Comparison of ENCODE assay signal across 10 cellular contexts in the genomic region with DNA sequence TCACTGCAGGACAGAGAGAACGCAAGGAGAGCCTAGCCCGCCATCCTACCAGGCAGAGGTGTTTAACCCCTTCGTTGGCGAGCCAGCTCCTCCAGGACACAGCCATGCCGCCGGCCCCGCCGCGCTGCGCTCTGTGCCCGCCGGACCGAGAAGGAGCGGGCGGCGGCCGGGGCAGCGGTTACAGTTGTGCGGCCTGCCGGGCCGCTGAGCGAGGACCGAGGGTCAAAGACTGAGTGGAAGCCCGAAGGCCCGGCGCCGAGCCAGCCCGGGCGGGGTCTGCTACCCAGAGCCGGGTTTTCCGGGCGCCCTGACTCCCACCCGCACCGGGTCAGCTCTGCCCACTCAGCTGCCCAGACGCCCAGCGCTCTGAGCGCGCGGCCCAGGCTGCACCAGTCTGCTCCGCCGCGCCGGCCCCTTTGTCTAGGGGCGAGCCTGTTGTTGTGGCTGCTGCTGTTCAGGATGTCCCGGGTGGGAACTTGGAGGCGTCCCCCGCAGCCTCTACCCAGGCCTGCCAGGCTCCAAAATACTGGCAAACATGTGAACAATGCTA. TPM values are rescaled to one million over a fixed set of nuclear protein-coding genes. Genes with fewer than 3 reads are reported as not detected.
DNase-seq lines count a peak whose midpoint lies in the region; ATAC-seq, FAIRE-seq and TF ChIP-seq lines count a peak whose summit lies in the region.
"Had no signal": no experiment of that assay in that cellular context is flagged by ENCODE, and none has a peak within 500 bp of the region (broad histone marks: within the 10 kb centered on the region; RNA-seq: fewer than 3 reads in every experiment).

TSS of gene NOX4 (minus strand) at position 235 of the 550 bp plus-strand sequence. CDS start at position 106, 129 bp downstream.

- CTCF ChIA-PET in endothelial cell of umbilical vein (lab: Charles Lee) = interaction anchor here (0.8 to 1.6 kb wide), 3 partner anchors 8 to 123 kb away, joined by 4 to 5 read pairs (median 4); no protein-coding TSS in a partner anchor
- CTCF ChIA-PET in PC-3 (lab: Charles Lee) = no interaction called here

- H3K4me3 ChIP-seq in endothelial cell of umbilical vein (replicated peaks in 1 of 3; ENCODE audit: insufficient read depth in 1 of 3, low read depth in 1 of 3, low read length in 3 of 3) (peak within 1 kb of the TSS; percentile 54 to 98 (median 96)), right lobe of liver (peak within 1 kb of the TSS in 2 of 3 donors; percentile 32 to 37), PC-3 (ENCODE audit: low read length) (no peak within 1 kb of the TSS)

- no peaks in the 10 kb centered on the region for H3K9me1 ChIP-seq in endothelial cell of umbilical vein (replicated peaks; ENCODE audit: control insufficient read depth, extremely low read depth, insufficient read depth, low read length)

- intact Hi-C loops in endothelial cell of umbilical vein (cut with micrococcal nuclease) (loop anchor here (1.0 kb wide), 3 partner anchors 111 to 153 kb away; no protein-coding TSS in a partner anchor), right lobe of liver (cut with DNase I) (no loop called here), PC-3 (cut with micrococcal nuclease) (no loop called here)

- ATAC-seq in right lobe of liver (peak; percentile 71 to 83 (median 80)), GM18909 (IDR thresholded peaks at IDR 0.05; ENCODE audit: poor library complexity, unreplicated experiment) (no peak), PC-3 (no peak)

- peak within 1 kb of the TSS; percentile 97 for H3K9ac ChIP-seq in endothelial cell of umbilical vein (replicated peaks; ENCODE audit: extremely low read depth, insufficient read depth, low read length)
- no peak within 1 kb of the TSS for H3K9ac ChIP-seq in PC-3 (ENCODE audit: low read length)

- H3K9me2 ChIP-seq in PC-3 (replicated peaks; ENCODE audit: low read length) = no peaks in the 10 kb centered on the region

- dilution Hi-C loops in endothelial cell of umbilical vein (cut with MboI; ENCODE audit: extremely low pct_ligation_motif_present, low sequenced_read_pairs) = no loop called here

- BruUV-seq in endothelial cell of umbilical vein (replicated peaks; lab: Mats Ljungman, UMichigan) (no TSS peak), PC-3 (replicated peaks; lab: Mats Ljungman, UMichigan) (no TSS peak)

- H3K9me3 ChIP-seq in endothelial cell of umbilical vein (replicated peaks; ENCODE audit: control insufficient read depth, insufficient read depth, low read length) = no peaks in the 10 kb centered on the region
- no peaks in the 10 kb centered on the region for H3K9me3 ChIP-seq in right lobe of liver
- H3K9me3 ChIP-seq in PC-3 (ENCODE audit: low read length) = no peaks in the 10 kb centered on the region

- H2AFZ ChIP-seq in endothelial cell of umbilical vein (ENCODE audit: low read depth, low read length) (peak within 1 kb of the TSS; percentile 52), PC-3 (ENCODE audit: low read length) (no peak within 1 kb of the TSS)

- no peaks in the 10 kb centered on the region for H3K27me3 ChIP-seq in endothelial cell of umbilical vein (ENCODE audit: control insufficient read depth in 2 of 2, insufficient read depth in 2 of 2, low read length in 2 of 2)
- H3K27me3 ChIP-seq in right lobe of liver = no peaks in the 10 kb centered on the region
- peaks cover 48% of the 10 kb centered on the region for H3K27me3 ChIP-seq in PC-3 (ENCODE audit: low read length)

- H3K4me1 ChIP-seq in endothelial cell of umbilical vein (ENCODE audit: control insufficient read depth, extremely low read depth, insufficient read depth, low read length) = peaks cover 34% of the 10 kb centered on the region
- H3K4me1 ChIP-seq in right lobe of liver = peaks cover 0 to 4% (median 0%) of the 10 kb centered on the region in 4 donors
- no peaks in the 10 kb centered on the region for H3K4me1 ChIP-seq in PC-3 (ENCODE audit: insufficient read depth, low read length)

- TF ChIP-seq CTCF in endothelial cell of umbilical vein (IDR thresholded peaks at IDR 0.05; ENCODE audit: extremely low read depth in 1 of 2, insufficient read depth in 1 of 2, low read depth in 1 of 2, low read length in 2 of 2) (no peak), right lobe of liver (IDR thresholded peaks at IDR 0.05) (no peak), subcutaneous adipose tissue (IDR thresholded peaks at IDR 0.05; ENCODE audit: low read depth) (no peak), PC-3 (conservative IDR thresholded peaks at IDR 0.05; ENCODE audit: low read depth, low read length) (no peak)

- POLR2A ChIA-PET in endothelial cell of umbilical vein (lab: Charles Lee) = interaction anchor here (1.0 kb wide), 1 partner anchor 86 kb away, joined by 3 read pairs; no protein-coding TSS in a partner anchor
- POLR2A ChIA-PET in PC-3 (lab: Charles Lee; ENCODE audit: unreplicated experiment) = interaction anchor here (0.6 kb wide), 1 partner anchor 1402 kb away, joined by 3 read pairs; no protein-coding TSS in a partner anchor

- TF ChIP-seq POLR2A in endothelial cell of umbilical vein (IDR thresholded peaks at IDR 0.05; ENCODE audit: low read depth, low read length) = peak; percentile 96
- no peak for TF ChIP-seq POLR2A in right lobe of liver (IDR thresholded peaks at IDR 0.05)

- FAIRE-seq in endothelial cell of umbilical vein (lab: Jason Lieb, UNC) = peak; percentile 52
- FAIRE-seq: H54, islet of Langerhans had no signal

- H3K79me2 ChIP-seq in endothelial cell of umbilical vein (ENCODE audit: control insufficient read depth, insufficient read depth, low read length) (peaks cover 35% of the 10 kb centered on the region), PC-3 (ENCODE audit: low read length) (no peaks in the 10 kb centered on the region)

- H4K20me1 ChIP-seq in endothelial cell of umbilical vein (replicated peaks; ENCODE audit: control insufficient read depth, extremely low read depth, insufficient read depth, low read length) = no peaks in the 10 kb centered on the region
- no peaks in the 10 kb centered on the region for H4K20me1 ChIP-seq in PC-3 (ENCODE audit: low read length)

- WGBS in right lobe of liver (ENCODE audit: insufficient coverage, low coverage, low lambda C conversion rate, missing lambda C conversion rate) = 0% methylated on average over 3 of the region's 47 CpGs

- no peaks in the 10 kb centered on the region for H3F3A ChIP-seq in PC-3 (ENCODE audit: low read length, unreplicated experiment)

- peak; percentile 1 for DNase-seq in LHCN-M2 (ENCODE audit: low read depth)
- peak; percentile 89 for DNase-seq in endothelial cell of umbilical vein (ENCODE audit: low read depth, low spot score)
- peak; percentile 36 to 53 (median 46) for DNase-seq in right lobe of liver
- DNase-seq in epidermal melanocyte (ENCODE audit: insufficient read length, low spot score) = no peak
- no peak for DNase-seq in PC-3
- no peak for DNase-seq in stimulated activated naive CD4-positive, alpha-beta T cell treated with Interleukin-2 at 50 U/mL for 16 hours (lab: John Stamatoyannopoulos, UW)

- peak within 1 kb of the TSS; percentile 98 for H3K4me2 ChIP-seq in endothelial cell of umbilical vein (ENCODE audit: insufficient read depth, low read length)
- H3K4me2 ChIP-seq in PC-3 (ENCODE audit: low read length) = no peak within 1 kb of the TSS

- no peaks in the 10 kb centered on the region for H3K36me3 ChIP-seq in endothelial cell of umbilical vein (ENCODE audit: control insufficient read depth in 2 of 2, extremely low read depth in 1 of 2, insufficient read depth in 2 of 2, low read length in 2 of 2)
- H3K36me3 ChIP-seq in right lobe of liver = no peaks in the 10 kb centered on the region
- no peaks in the 10 kb centered on the region for H3K36me3 ChIP-seq in PC-3 (ENCODE audit: low read depth, low read length)

- H3K27ac ChIP-seq in endothelial cell of umbilical vein (ENCODE audit: insufficient read depth, low read depth, low read length) = peak within 1 kb of the TSS; percentile 98
- no peak within 1 kb of the TSS for H3K27ac ChIP-seq in right lobe of liver
- H3K27ac ChIP-seq in PC-3 (ENCODE audit: low read length) = no peak within 1 kb of the TSS

TF ChIP-seq in endothelial cell of umbilical vein, 7 proteins besides CTCF, POLR2A, EP300 and RAD21:
- no peak for TF ChIP-seq EZH2 (IDR thresholded peaks at IDR 0.05; ENCODE audit: borderline replicate concordance, low read depth, low read length, severe bottlenecking)
- TF ChIP-seq POLR2AphosphoS5 (IDR thresholded peaks at IDR 0.05; ENCODE audit: insufficient read depth, low read depth, low read length) = peak; percentile 95

RNA-seq across cellular contexts. Expression of gene NOX4, which starts in this region (rescaled TPM):
- total RNA-seq in LHCN-M2 (2014; rRNA removed) (2.2 TPM in 1 of 2 replicates, not detected in the other), endothelial cell of umbilical vein (34.0 and 47.7 TPM in 2 replicates), right lobe of liver (under 1 TPM in 5 of 6 experiments, not detected in 1; 0.18 to 0.62 (median 0.20) TPM), subcutaneous adipose tissue (10 to 100 TPM; 25.2 to 44.5 (median 28.5) TPM), PC-3 (2014; rRNA removed) (not detected in 2 replicates)
- 0.32 TPM for polyA plus RNA-seq in LHCN-M2 (2012)
- 20.5 and 21.2 TPM in 2 replicates for polyA plus RNA-seq in endothelial cell of umbilical vein
- 16.6 and 17.5 TPM in 2 replicates for polyA plus RNA-seq in endothelial cell of umbilical vein (2011; cell fraction: cytosol; rRNA removed)
- 32.8 and 35.9 TPM in 2 replicates for polyA plus RNA-seq in endothelial cell of umbilical vein (2011; cell fraction: nucleus; rRNA removed)
- 33.0 and 40.9 TPM in 2 replicates for polyA plus RNA-seq in endothelial cell of umbilical vein (2012)
- 54.0 and 56.8 TPM in 2 replicates for polyA minus RNA-seq in endothelial cell of umbilical vein
- polyA minus RNA-seq in endothelial cell of umbilical vein (2011; cell fraction: cytosol; rRNA and poly(A)+ RNA removed) = not detected
- polyA minus RNA-seq in endothelial cell of umbilical vein (2011; cell fraction: nucleus; rRNA and poly(A)+ RNA removed) = 114 and 123 TPM in 2 replicates

Comparison
In these comparisons a context has a peak if more than half of its experiments do, and no peak if none do; other contexts are left out.
1. Peak in DNase-seq, ATAC-seq and H3K4me3 ChIP-seq in right lobe of liver; RNA of the gene not detected or under 1 TPM.
2. DNase-seq: peak in LHCN-M2 (single experiment) and endothelial cell of umbilical vein (single experiment); none in epidermal melanocyte (single experiment), PC-3 (single experiment) and stimulated activated naive CD4-positive, alpha-beta T cell treated with Interleukin-2 at 50 U/mL for 16 hours (single experiment).